ENCODE assay signal across 18 cellular contexts in the genomic region with DNA sequence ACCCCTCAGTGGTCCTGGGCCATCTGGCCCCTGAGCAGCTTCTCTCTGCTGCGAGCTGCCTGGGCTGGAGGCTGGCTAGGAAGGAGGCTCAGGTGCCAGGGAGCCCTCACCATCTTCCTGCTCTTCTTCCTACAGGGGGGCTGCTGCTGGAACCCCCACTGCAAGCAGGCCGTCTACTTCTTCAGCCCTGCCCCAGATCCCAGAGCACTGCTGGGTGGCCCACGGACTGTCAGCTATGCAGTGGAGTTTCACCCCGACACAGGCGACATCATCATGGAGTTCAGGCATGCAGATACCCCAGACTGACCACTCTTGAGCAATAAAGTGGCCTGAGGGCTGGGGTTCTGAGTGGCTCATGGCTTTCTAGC. TPM values are rescaled to one million over a fixed set of nuclear protein-coding genes. Genes with fewer than 3 reads are reported as not detected.
DNase-seq lines count a peak whose midpoint lies in the region; ATAC-seq and TF ChIP-seq lines count a peak whose summit lies in the region.
"Had no signal": no experiment of that assay in that cellular context is flagged by ENCODE, and none has a peak within 500 bp of the region (broad histone marks: within the 10 kb centered on the region; RNA-seq: fewer than 3 reads in every experiment).

No MANE protein-coding gene starts in this region.

- H4K91ac ChIP-seq in neuronal stem cell (ENCODE audit: low read depth, low read length, poor library complexity): no peak overlapping the region

- CTCF ChIA-PET in CD4-positive, alpha-beta memory T cell (lab: Charles Lee; ENCODE audit: partially characterized antibody): interaction anchor here (0.9 to 2.9 kb wide), 9 partner anchors 8 to 154 kb away, joined by 3 to 14 read pairs (median 4); no protein-coding TSS in a partner anchor

- H2BK12ac ChIP-seq in neuronal stem cell (ENCODE audit: low read length): no peak overlapping the region

- no peak overlapping the region for H2BK15ac ChIP-seq in neuronal stem cell (ENCODE audit: low read length)

- no peaks in the 10 kb centered on the region for H3K9me3 ChIP-seq in CD4-positive, alpha-beta memory T cell (ENCODE audit: control insufficient read depth in 1 of 2, low read length in 2 of 2)
- H3K9me3 ChIP-seq in neuronal stem cell (replicated peaks in 1 of 2; ENCODE audit: control insufficient read depth in 2 of 2, insufficient read depth in 1 of 2, low read depth in 1 of 2, low read length in 2 of 2): no peaks in the 10 kb centered on the region
- H3K9me3 ChIP-seq: adrenal gland, upper lobe of right lung had no signal

- H3K36me3 Mint-ChIP-seq in T-helper 1 cell treated with Interleukin-12 subunit alpha and Interleukin-12 subunit beta and Interleukin-4 antibody, amounts not matched to agents 30 μg/mL and 1 μg/mL, for 36 hours (ENCODE audit: low read depth): peaks cover 47% of the 10 kb centered on the region
- peaks cover 19 to 40% of the 10 kb centered on the region in 2 donors for H3K36me3 Mint-ChIP-seq in CD4-positive, alpha-beta memory T cell
- H3K36me3 Mint-ChIP-seq in effector memory CD8-positive, alpha-beta T cell (ENCODE audit: insufficient read depth): peaks cover 15% of the 10 kb centered on the region

- H3K9me3 Mint-ChIP-seq in T-helper 1 cell treated with Interleukin-12 subunit alpha and Interleukin-12 subunit beta and Interleukin-4 antibody, amounts not matched to agents 30 μg/mL and 1 μg/mL, for 36 hours: no peaks in the 10 kb centered on the region
- H3K9me3 Mint-ChIP-seq in CD4-positive, alpha-beta memory T cell: no peaks in the 10 kb centered on the region
- H3K9me3 Mint-ChIP-seq in effector memory CD8-positive, alpha-beta T cell: no peaks in the 10 kb centered on the region
- H3K9me3 Mint-ChIP-seq: naive B cell had no signal

- no peak overlapping the region for H3K4ac ChIP-seq in neuronal stem cell (ENCODE audit: low read length)

- peaks cover 3% of the 10 kb centered on the region for H3K79me1 ChIP-seq in neuronal stem cell (ENCODE audit: low read depth, low read length)

- H3K4me1 Mint-ChIP-seq in T-helper 1 cell treated with Interleukin-12 subunit alpha and Interleukin-12 subunit beta and Interleukin-4 antibody, amounts not matched to agents 30 μg/mL and 1 μg/mL, for 36 hours (ENCODE audit: low read depth): peaks cover 31% of the 10 kb centered on the region
- H3K4me1 Mint-ChIP-seq in CD4-positive, alpha-beta memory T cell: peaks cover 21 to 51% (median 36%) of the 10 kb centered on the region in 4 donors
- peaks cover 36 to 37% of the 10 kb centered on the region in 2 donors for H3K4me1 Mint-ChIP-seq in effector memory CD8-positive, alpha-beta T cell (ENCODE audit: low read depth in 2 of 2)

- H3K27me3 ChIP-seq in CD4-positive, alpha-beta memory T cell (ENCODE audit: insufficient read depth, low read length): no peaks in the 10 kb centered on the region
- H3K27me3 ChIP-seq in neuronal stem cell (ENCODE audit: control insufficient read depth in 3 of 3, insufficient read depth in 3 of 3, low read depth in 1 of 3, low read length in 3 of 3): no peaks in the 10 kb centered on the region
- H3K27me3 ChIP-seq: adrenal gland, cardiac muscle cell, upper lobe of right lung had no signal

- no peak overlapping the region for H3K18ac ChIP-seq in neuronal stem cell (ENCODE audit: low read length)

- H3K14ac ChIP-seq in neuronal stem cell (ENCODE audit: low read length): no peak overlapping the region

- peak overlapping the region; percentile 23 to 29 for H3K4me3 ChIP-seq in CD4-positive, alpha-beta memory T cell (ENCODE audit: low read length in 2 of 2)
- H3K4me3 ChIP-seq in NB4 (ENCODE audit: low read depth, low read length) (no peak overlapping the region), neuronal stem cell (ENCODE audit: low read length in 2 of 2) (no peak overlapping the region)
- H3K4me3 ChIP-seq: adrenal gland, cardiac muscle cell, smooth muscle cell, upper lobe of right lung had no signal

- no peak overlapping the region for H3K9ac ChIP-seq in neuronal stem cell (ENCODE audit: low read depth, low read length, poor library complexity)

- no peak for DNase-seq in T-helper 1 cell
- DNase-seq in CD4-positive, alpha-beta memory T cell: no peak
- DNase-seq in NB4 (ENCODE audit: low read depth): peak; percentile 47
- no peak for DNase-seq in effector memory CD8-positive, alpha-beta T cell
- DNase-seq in stimulated activated CD4-positive, alpha-beta T cell treated with anti-CD3 and anti-CD28 coated beads, Interleukin-4, amount 100 ng/mL, for 24 hours: no peak
- DNase-seq in neuronal stem cell (ENCODE audit: low spot score): no peak
- DNase-seq in SKM-1 (lab: John Stamatoyannopoulos, UW; ENCODE audit: unreplicated experiment): no peak
- DNase-seq: 8988T, HCEC 1CT, NCI-H345, upper lobe of right lung had no signal

- H3K23ac ChIP-seq in neuronal stem cell (ENCODE audit: low read depth, low read length, poor library complexity): no peak overlapping the region

- H4K8ac ChIP-seq in neuronal stem cell (ENCODE audit: low read depth, low read length): no peak overlapping the region

- H2AK5ac ChIP-seq in neuronal stem cell (ENCODE audit: low read depth, low read length): no peak overlapping the region

- H3K4me1 ChIP-seq in CD4-positive, alpha-beta memory T cell (ENCODE audit: insufficient read depth, low read length): peaks cover 40% of the 10 kb centered on the region
- no peaks in the 10 kb centered on the region for H3K4me1 ChIP-seq in neuronal stem cell (ENCODE audit: control insufficient read depth in 2 of 2, insufficient read depth in 1 of 2, low read depth in 1 of 2, low read length in 2 of 2)

- H3K4me3 Mint-ChIP-seq in T-helper 1 cell treated with Interleukin-12 subunit alpha and Interleukin-12 subunit beta and Interleukin-4 antibody, amounts not matched to agents 30 μg/mL and 1 μg/mL, for 36 hours: peak overlapping the region; percentile 65
- H3K4me3 Mint-ChIP-seq in CD4-positive, alpha-beta memory T cell: peak overlapping the region in 7 of 8 donors; percentile 65 to 89 (median 81)
- peak overlapping the region; percentile 83 to 84 for H3K4me3 Mint-ChIP-seq in effector memory CD8-positive, alpha-beta T cell

- TF ChIP-seq POLR2A in NB4 (IDR thresholded peaks at IDR 0.05; ENCODE audit: extremely low read depth, insufficient read length): no peak

- H3K27ac Mint-ChIP-seq in T-helper 1 cell treated with Interleukin-12 subunit alpha and Interleukin-12 subunit beta and Interleukin-4 antibody, amounts not matched to agents 30 μg/mL and 1 μg/mL, for 36 hours: peak overlapping the region; percentile 36
- H3K27ac Mint-ChIP-seq in CD4-positive, alpha-beta memory T cell: peak overlapping the region in 2 of 7 donors; percentile 29 to 82
- peak overlapping the region; percentile 56 to 86 for H3K27ac Mint-ChIP-seq in effector memory CD8-positive, alpha-beta T cell
- H3K27ac Mint-ChIP-seq: progenitor cell of endocrine pancreas had no signal

- no peak for TF ChIP-seq CTCF in NB4 (IDR thresholded peaks at IDR 0.05; ENCODE audit: low read depth, low read length)

- WGBS in neuronal stem cell (ENCODE audit: extremely low coverage in 2 of 2, insufficient read length in 2 of 2, insufficient replicate concordance in 1 of 2), 2 donors: no CpG with 5 or more reads among the region's 5 CpGs

- H3K27ac ChIP-seq in CD4-positive, alpha-beta memory T cell (ENCODE audit: low read depth, low read length): no peak overlapping the region
- H3K27ac ChIP-seq in neuronal stem cell (replicated peaks; ENCODE audit: low read length): no peak overlapping the region
- H3K27ac ChIP-seq: C4-2B, cardiac muscle cell, upper lobe of right lung had no signal

- intact Hi-C loops in CD4-positive, alpha-beta memory T cell (cut with micrococcal nuclease): no loop called here

- no peak for ATAC-seq in effector memory CD8-positive, alpha-beta T cell (replicated peaks)

- no peak overlapping the region for H2BK5ac ChIP-seq in neuronal stem cell (ENCODE audit: low read length)

- no peak overlapping the region for H2BK120ac ChIP-seq in neuronal stem cell (ENCODE audit: low read depth, low read length)

- POLR2A ChIA-PET in CD4-positive, alpha-beta memory T cell (lab: Charles Lee; ENCODE audit: partially characterized antibody): interaction anchor here (1.1 to 1.3 kb wide), 3 partner anchors 11 to 350 kb away, joined by 3 read pairs; a partner anchor contains a TSS

- H3K27me3 Mint-ChIP-seq in T-helper 1 cell treated with Interleukin-12 subunit alpha and Interleukin-12 subunit beta and Interleukin-4 antibody, amounts not matched to agents 30 μg/mL and 1 μg/mL, for 36 hours (ENCODE audit: low read depth): no peaks in the 10 kb centered on the region
- no peaks in the 10 kb centered on the region for H3K27me3 Mint-ChIP-seq in CD4-positive, alpha-beta memory T cell
- no peaks in the 10 kb centered on the region for H3K27me3 Mint-ChIP-seq in effector memory CD8-positive, alpha-beta T cell
- H3K27me3 Mint-ChIP-seq: naive B cell, progenitor cell of endocrine pancreas had no signal

- H2AFZ ChIP-seq in neuronal stem cell (ENCODE audit: low read length): no peak overlapping the region

- H3K4me2 ChIP-seq in neuronal stem cell (ENCODE audit: insufficient read depth, low read length, poor library complexity, severe bottlenecking): no peak overlapping the region
- H3K4me2 ChIP-seq: smooth muscle cell had no signal

- H3K36me3 ChIP-seq in CD4-positive, alpha-beta memory T cell (ENCODE audit: insufficient read depth, low read length): peaks cover 17% of the 10 kb centered on the region
- peaks cover 35 to 69% of the 10 kb centered on the region in 2 donors for H3K36me3 ChIP-seq in neuronal stem cell (replicated peaks in 1 of 2; ENCODE audit: control insufficient read depth in 2 of 2, insufficient read depth in 2 of 2, low read length in 2 of 2)

RNA-seq across cellular contexts. Expression of a gene that starts 46.1 kb away (rescaled TPM):
- 100 to 1,000 TPM in 1 of 2 experiments, 10 to 100 TPM in 1; 98.4 to 104 TPM for total RNA-seq in CD4-positive, alpha-beta memory T cell
- 10 to 100 TPM; 28.3 to 30.6 TPM for polyA plus RNA-seq in CD4-positive, alpha-beta memory T cell
- 29.2 TPM for polyA plus RNA-seq in neuronal stem cell (2013, experiment 1 of 2)
- polyA plus RNA-seq in neuronal stem cell (2013, experiment 2 of 2): 27.7 TPM

RNA-seq across cellular contexts. Expression of a gene that starts 46.2 kb away (rescaled TPM):
- total RNA-seq in CD4-positive, alpha-beta memory T cell: 10 to 100 TPM; 51.9 to 55.8 TPM
- polyA plus RNA-seq in CD4-positive, alpha-beta memory T cell: 10 to 100 TPM; 22.4 to 25.2 TPM
- 11.8 TPM for polyA plus RNA-seq in neuronal stem cell (2013, experiment 1 of 2)
- 12.4 TPM for polyA plus RNA-seq in neuronal stem cell (2013, experiment 2 of 2)

Comparison
In these comparisons a context has a peak if more than half of its experiments do, and no peak if none do; other contexts are left out.
1. H3K4me3 ChIP-seq: peak in CD4-positive, alpha-beta memory T cell (2 of 2); none in NB4 (single experiment) and neuronal stem cell (0 of 2).
2. Peak in every context shown above with its lines, with median percentiles within 50 percentile points of each other: H3K4me3 Mint-ChIP-seq.